In the genomic region with DNA sequence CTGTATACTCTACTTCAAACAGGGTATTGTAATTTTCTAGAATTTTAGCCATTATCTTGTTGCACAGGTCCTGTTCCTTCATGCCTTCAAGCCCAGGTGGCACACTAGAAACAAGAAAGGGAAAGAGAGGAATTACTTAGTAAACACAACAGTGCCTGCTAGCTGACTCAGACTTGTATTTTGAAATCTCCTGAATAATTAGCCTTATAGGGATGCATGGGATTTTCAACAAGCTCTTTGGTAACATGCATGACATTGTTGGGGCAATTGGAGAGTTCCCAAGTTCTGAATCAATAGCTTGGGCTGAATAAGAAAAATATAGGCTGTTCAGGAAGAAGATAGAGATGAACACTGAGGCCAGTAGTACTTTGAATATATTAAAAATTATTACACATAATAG, we compare ENCODE assay signal across 14 cellular contexts.
DNase-seq lines count a peak whose midpoint lies in the region; ATAC-seq and TF ChIP-seq lines count a peak whose summit lies in the region.
"Had no signal": no experiment of that assay in that cellular context is flagged by ENCODE, and none has a peak within 500 bp of the region (broad histone marks: within the 10 kb centered on the region; RNA-seq: fewer than 3 reads in every experiment).

No MANE protein-coding gene starts in this region.

- ATAC-seq in psoas muscle = no peak
- ATAC-seq in heart right ventricle = no peak
- ATAC-seq: HepG2, SK-N-SH treated with all-trans-retinoic acid at 6 μM for 48 hours had no signal

- H3K4me1 ChIP-seq in psoas muscle (no peaks in the 10 kb centered on the region), heart right ventricle (peaks cover 0 to 10% (median 0%) of the 10 kb centered on the region in 9 donors)

- intact Hi-C loops in psoas muscle (cut with DNase I) (no loop called here), heart right ventricle (cut with DNase I) (no loop called here)

- H3K27ac ChIP-seq in psoas muscle (no peak overlapping the region), heart right ventricle (no peak overlapping the region)

- H3K4me3 ChIP-seq in psoas muscle (no peak overlapping the region), heart right ventricle (no peak overlapping the region)

- DNase-seq in DMS79 treated with DMSO at 0.1 percent for 48 hours (lab: John Stamatoyannopoulos, UW) = peak; percentile 26
- peak; percentile 79 for DNase-seq in M059J (ENCODE audit: low read depth)
- DNase-seq in epidermal melanocyte (ENCODE audit: insufficient read length, low spot score) = peak; percentile 41
- peak; percentile 87 for DNase-seq in non-pigmented ciliary epithelial cell (ENCODE audit: low read depth)
- DNase-seq in psoas muscle = no peak
- no peak for DNase-seq in heart right ventricle
- no peak for DNase-seq in NCI-H526 (lab: John Stamatoyannopoulos, UW)
- DNase-seq: activated CD4-positive, alpha-beta T cell treated with anti-CD3 and anti-CD28 coated beads for 4 hours; effector CD8-positive, alpha-beta T cell; islet precursor cell; NCI-H345; substantia nigra had no signal

- H3K9me3 ChIP-seq in psoas muscle (no peaks in the 10 kb centered on the region), heart right ventricle (no peaks in the 10 kb centered on the region)

- no peaks in the 10 kb centered on the region for H3K36me3 ChIP-seq in psoas muscle (ENCODE audit: insufficient read depth in 1 of 2, low read depth in 1 of 2)
- no peaks in the 10 kb centered on the region for H3K36me3 ChIP-seq in heart right ventricle

- H3K27me3 ChIP-seq in psoas muscle (ENCODE audit: insufficient read depth in 3 of 3, low read length in 2 of 3) = no peaks in the 10 kb centered on the region
- no peaks in the 10 kb centered on the region for H3K27me3 ChIP-seq in heart right ventricle

- TF ChIP-seq CTCF in psoas muscle (IDR thresholded peaks at IDR 0.05) (no peak), heart right ventricle (IDR thresholded peaks at IDR 0.05) (no peak)

Comparison
In these comparisons a context has a peak if more than half of its experiments do, and no peak if none do; other contexts are left out.
1. DNase-seq: peak in DMS79 treated with DMSO at 0.1 percent for 48 hours (single experiment), M059J (single experiment), epidermal melanocyte (single experiment) and non-pigmented ciliary epithelial cell (single experiment); none in psoas muscle (0 of 2), heart right ventricle (0 of 2) and NCI-H526 (0 of 2).